Comparison of ENCODE assay signal across 19 cellular contexts in genomic region chr5:142176255-142176654, GRCh38.
"Had no signal": no experiment of that assay in that cellular context is flagged by ENCODE, and none has a peak within 500 bp of the region (broad histone marks: within the 10 kb centered on the region; RNA-seq: fewer than 3 reads in every experiment).

No MANE protein-coding gene starts in this region.

- H3K4me1 ChIP-seq: sigmoid colon, tibial artery, vagina had no signal

- ATAC-seq: activated CD8-positive, alpha-beta T cell treated with anti-CD3 and anti-CD28 coated beads, Interleukin-2, amount 10 ng/mL, durations not matched to agents 7 days and 5 days; activated T-cell treated with anti-CD3 and anti-CD28 coated beads, Interleukin-2, amount 50 U/mL, for 72 hours; stimulated activated naive B cell treated with anti-CD40 and anti-IgM and Interleukin-4, amounts not matched to agents 10 μg/mL and 1 μg/mL and 100 μg/mL, for 72 hours had no signal

- DNase-seq: activated B cell treated with CpG ODN at 0.5 μM for 24 hours; activated CD4-positive, alpha-beta T cell treated with anti-CD3 and anti-CD28 coated beads for 48 hours; activated CD8-positive, alpha-beta memory T cell treated with anti-CD3 and anti-CD28 coated beads, Interleukin-2, amount 50 U/mL, for 4 hours; activated CD8-positive, alpha-beta T cell treated with anti-CD3 and anti-CD28 coated beads, Interleukin-2, amount 10 ng/mL, durations not matched to agents 7 days and 5 days; activated naive CD4-positive, alpha-beta T cell; activated naive CD8-positive, alpha-beta T cell treated with anti-CD3 and anti-CD28 coated beads, Interleukin-2, amount 10 ng/mL, durations not matched to agents 7 days and 5 days; activated T-cell treated with anti-CD3 and anti-CD28 coated beads, Interleukin-2, amount 50 U/mL, for 72 hours; brain microvascular endothelial cell; dermis blood vessel endothelial cell; kidney; psoas muscle; sigmoid colon; stimulated activated CD4-positive, alpha-beta T cell treated with anti-CD3 and anti-CD28 coated beads, Interleukin-12 subunit alpha, Interleukin-12 subunit beta, amount 100 ng/mL, for 4 hours; stimulated activated CD4-positive, alpha-beta T cell treated with anti-CD3 and anti-CD28 coated beads, Interleukin-2, amount 100 ng/mL, for 48 hours; stimulated activated naive B cell treated with anti-CD40 and anti-IgM and Interleukin-4, amounts not matched to agents 10 μg/mL and 1 μg/mL and 100 μg/mL, for 72 hours; T-helper 2 cell had no signal

- H3K4me1 Mint-ChIP-seq: activated B cell treated with CpG ODN at 0.5 μM for 24 hours; activated naive CD8-positive, alpha-beta T cell treated with anti-CD3 and anti-CD28 coated beads, Interleukin-2, amount 10 ng/mL, durations not matched to agents 7 days and 5 days; stimulated activated naive B cell treated with anti-CD40 and anti-IgM and Interleukin-4, amounts not matched to agents 10 μg/mL and 1 μg/mL and 100 μg/mL, for 72 hours had no signal

- H3K9me3 Mint-ChIP-seq: activated B cell treated with CpG ODN at 0.5 μM for 24 hours; activated T-cell treated with anti-CD3 and anti-CD28 coated beads, Interleukin-2, amount 50 U/mL, for 72 hours; stimulated activated naive B cell treated with anti-CD40 and anti-IgM and Interleukin-4, amounts not matched to agents 10 μg/mL and 1 μg/mL and 100 μg/mL, for 72 hours had no signal

- H3K4me3 ChIP-seq: hepatocyte, psoas muscle, sigmoid colon, tibial artery, vagina had no signal

- H3K9me3 ChIP-seq: psoas muscle, sigmoid colon, tibial artery, vagina had no signal

- H3K36me3 ChIP-seq: brain microvascular endothelial cell, sigmoid colon, tibial artery, vagina had no signal

- H3K27ac Mint-ChIP-seq: activated B cell treated with CpG ODN at 0.5 μM for 24 hours; activated CD8-positive, alpha-beta T cell treated with anti-CD3 and anti-CD28 coated beads, Interleukin-2, amount 10 ng/mL, durations not matched to agents 7 days and 5 days; activated naive CD8-positive, alpha-beta T cell treated with anti-CD3 and anti-CD28 coated beads, Interleukin-2, amount 10 ng/mL, durations not matched to agents 7 days and 5 days; activated T-cell treated with anti-CD3 and anti-CD28 coated beads, Interleukin-2, amount 50 U/mL, for 72 hours; stimulated activated naive B cell treated with anti-CD40 and anti-IgM and Interleukin-4, amounts not matched to agents 10 μg/mL and 1 μg/mL and 100 μg/mL, for 72 hours had no signal

- H3K27me3 ChIP-seq: brain microvascular endothelial cell, hepatocyte, sigmoid colon, tibial artery, vagina had no signal

- H3K4me2 ChIP-seq: hepatocyte had no signal

- H3K36me3 Mint-ChIP-seq: activated naive CD8-positive, alpha-beta T cell treated with anti-CD3 and anti-CD28 coated beads, Interleukin-2, amount 10 ng/mL, durations not matched to agents 7 days and 5 days; stimulated activated naive B cell treated with anti-CD40 and anti-IgM and Interleukin-4, amounts not matched to agents 10 μg/mL and 1 μg/mL and 100 μg/mL, for 72 hours had no signal

- H3K27ac ChIP-seq: brain microvascular endothelial cell, hepatocyte, psoas muscle, sigmoid colon, tibial artery, vagina had no signal

- H3K4me3 Mint-ChIP-seq: activated B cell treated with CpG ODN at 0.5 μM for 24 hours; activated CD8-positive, alpha-beta T cell treated with anti-CD3 and anti-CD28 coated beads, Interleukin-2, amount 10 ng/mL, durations not matched to agents 7 days and 5 days; activated naive CD8-positive, alpha-beta T cell treated with anti-CD3 and anti-CD28 coated beads, Interleukin-2, amount 10 ng/mL, durations not matched to agents 7 days and 5 days; activated T-cell treated with anti-CD3 and anti-CD28 coated beads, Interleukin-2, amount 50 U/mL, for 72 hours; stimulated activated naive B cell treated with anti-CD40 and anti-IgM and Interleukin-4, amounts not matched to agents 10 μg/mL and 1 μg/mL and 100 μg/mL, for 72 hours had no signal
